8 cellular contexts compared by ENCODE assay signal in the genomic region with DNA sequence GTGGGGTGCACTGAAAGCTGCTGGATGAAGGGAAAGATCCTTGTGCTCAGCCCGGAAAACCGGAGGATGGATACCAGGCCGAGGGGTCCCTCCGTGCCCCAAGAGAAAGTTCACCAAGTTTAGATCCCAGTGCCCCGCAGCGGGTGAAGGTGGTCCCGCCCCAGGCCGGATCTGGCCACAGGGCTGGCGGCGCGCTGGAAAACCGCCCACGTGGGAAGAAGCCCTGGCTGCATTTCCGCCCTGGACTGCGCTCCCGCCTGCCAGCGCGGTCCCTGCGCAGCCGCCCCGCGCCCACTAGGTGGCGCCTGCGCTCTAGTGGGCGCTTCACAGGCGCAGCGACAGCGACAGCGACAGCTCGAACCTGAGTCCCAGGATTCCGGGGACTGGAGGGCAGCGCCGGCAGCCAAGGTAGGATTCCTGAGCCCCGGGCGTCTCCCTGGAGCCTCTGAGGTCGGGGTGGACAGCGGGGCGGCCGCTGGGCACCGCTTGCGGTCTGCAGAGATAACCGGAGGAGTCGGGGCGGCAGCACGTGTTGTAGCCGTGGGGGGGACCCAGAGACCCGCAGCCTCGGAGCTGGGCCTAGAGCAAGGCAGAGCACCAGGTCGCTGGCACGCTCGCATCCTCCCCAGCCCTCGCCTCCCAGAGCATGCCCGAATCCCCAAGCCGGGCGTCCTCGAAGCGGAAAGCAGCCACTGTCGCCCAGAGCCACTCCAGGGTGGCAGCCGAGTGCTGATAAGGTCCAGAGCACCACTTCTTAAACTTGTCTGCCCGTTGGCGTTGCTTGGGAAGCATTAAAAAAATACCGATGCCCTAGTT. TPM values are rescaled to one million over a fixed set of nuclear protein-coding genes. Genes with fewer than 3 reads are reported as not detected.
A peak's percentile ranks its signal among the peaks of the same experiment; 100 is the strongest.
DNase-seq lines count a peak whose midpoint lies in the region; ATAC-seq and TF ChIP-seq lines count a peak whose summit lies in the region.

A gene with protein sequence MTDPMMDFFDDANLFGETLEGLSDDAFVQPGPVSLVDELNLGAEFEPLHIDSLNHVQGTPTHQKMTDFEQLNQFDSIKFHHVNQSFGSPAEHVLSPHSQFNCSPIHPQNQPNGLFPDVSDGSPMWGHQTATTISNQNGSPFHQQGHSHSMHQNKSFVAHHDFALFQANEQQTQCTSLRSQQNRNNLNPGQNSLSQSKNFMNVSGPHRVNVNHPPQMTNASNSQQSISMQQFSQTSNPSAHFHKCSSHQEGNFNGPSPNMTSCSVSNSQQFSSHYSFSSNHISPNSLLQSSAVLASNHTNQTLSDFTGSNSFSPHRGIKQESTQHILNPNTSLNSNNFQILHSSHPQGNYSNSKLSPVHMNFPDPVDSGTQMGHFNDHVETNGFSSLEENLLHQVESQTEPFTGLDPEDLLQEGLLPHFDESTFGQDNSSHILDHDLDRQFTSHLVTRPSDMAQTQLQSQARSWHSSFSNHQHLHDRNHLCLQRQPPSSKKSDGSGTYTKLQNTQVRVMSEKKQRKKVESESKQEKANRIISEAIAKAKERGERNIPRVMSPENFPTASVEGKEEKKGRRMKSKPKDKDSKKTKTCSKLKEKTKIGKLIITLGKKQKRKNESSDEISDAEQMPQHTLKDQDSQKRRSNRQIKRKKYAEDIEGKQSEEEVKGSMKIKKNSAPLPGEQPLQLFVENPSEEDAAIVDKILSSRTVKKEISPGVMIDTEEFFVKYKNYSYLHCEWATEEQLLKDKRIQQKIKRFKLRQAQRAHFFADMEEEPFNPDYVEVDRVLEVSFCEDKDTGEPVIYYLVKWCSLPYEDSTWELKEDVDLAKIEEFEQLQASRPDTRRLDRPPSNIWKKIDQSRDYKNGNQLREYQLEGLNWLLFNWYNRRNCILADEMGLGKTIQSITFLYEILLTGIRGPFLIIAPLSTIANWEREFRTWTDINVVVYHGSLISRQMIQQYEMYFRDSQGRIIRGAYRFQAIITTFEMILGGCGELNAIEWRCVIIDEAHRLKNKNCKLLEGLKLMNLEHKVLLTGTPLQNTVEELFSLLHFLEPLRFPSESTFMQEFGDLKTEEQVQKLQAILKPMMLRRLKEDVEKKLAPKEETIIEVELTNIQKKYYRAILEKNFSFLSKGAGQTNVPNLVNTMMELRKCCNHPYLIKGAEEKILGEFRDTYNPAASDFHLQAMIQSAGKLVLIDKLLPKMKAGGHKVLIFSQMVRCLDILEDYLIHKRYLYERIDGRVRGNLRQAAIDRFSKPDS (N-terminal part only) (plus strand): TSS at position 322 of the 816 bp plus-strand sequence. CDS start 101,099 bp downstream, outside the sequence.

- peak within 1 kb of the TSS; percentile 49 to 99 for H3K4ac ChIP-seq in mesenchymal stem cell (ENCODE audit: low read depth in 1 of 2, low read length in 2 of 2)

- H3K18ac ChIP-seq in mesenchymal stem cell (ENCODE audit: low read depth in 1 of 2, low read length in 2 of 2) = peak within 1 kb of the TSS; percentile 80 to 99

- H3K4me3 ChIP-seq in mesenchymal stem cell (ENCODE audit: insufficient read depth in 1 of 2, low read depth in 1 of 2, low read length in 2 of 2) = peak within 1 kb of the TSS; percentile 76 to 83

- H3K79me1 ChIP-seq in mesenchymal stem cell (replicated peaks; ENCODE audit: low read length, poor library complexity, severe bottlenecking) = peaks cover 9% of the 10 kb centered on the region

- H3K27me3 Mint-ChIP-seq in effector memory CD8-positive, alpha-beta T cell = no peaks in the 10 kb centered on the region

- H2AK5ac ChIP-seq in mesenchymal stem cell (ENCODE audit: low read length, severe bottlenecking) = peak within 1 kb of the TSS; percentile 1

- no peaks in the 10 kb centered on the region for H3K36me3 ChIP-seq in mesenchymal stem cell (ENCODE audit: control insufficient read depth in 1 of 2, insufficient read depth in 2 of 2, low read depth in 1 of 2, low read length in 2 of 2)

- peak within 1 kb of the TSS; percentile 77 for H4K91ac ChIP-seq in mesenchymal stem cell (ENCODE audit: low read length)

- peak within 1 kb of the TSS in 1 of 2 experiments; percentile 81 for H3K23ac ChIP-seq in mesenchymal stem cell (ENCODE audit: low read length in 2 of 2)

- peak within 1 kb of the TSS in 1 of 2 experiments; percentile 93 for H3K14ac ChIP-seq in mesenchymal stem cell (ENCODE audit: low read length in 2 of 2)

- H3K4me3 Mint-ChIP-seq in effector memory CD8-positive, alpha-beta T cell = peak within 1 kb of the TSS; percentile 81 to 87

- peak within 1 kb of the TSS; percentile 97 for H2BK15ac ChIP-seq in mesenchymal stem cell (ENCODE audit: low read depth, poor library complexity, severe bottlenecking)

- peak within 1 kb of the TSS; percentile 80 for H2BK120ac ChIP-seq in mesenchymal stem cell (ENCODE audit: low read depth, low read length)

- H3K9me3 Mint-ChIP-seq in effector memory CD8-positive, alpha-beta T cell = no peaks in the 10 kb centered on the region

- peak within 1 kb of the TSS; percentile 78 for H3K27ac ChIP-seq in mesenchymal stem cell (ENCODE audit: low read length, poor library complexity, severe bottlenecking)

- H3K4me1 Mint-ChIP-seq in effector memory CD8-positive, alpha-beta T cell (ENCODE audit: low read depth in 2 of 2) = peaks cover 32 to 35% of the 10 kb centered on the region in 2 donors

- H3K4me1 ChIP-seq in mesenchymal stem cell (ENCODE audit: control insufficient read depth, insufficient read depth, low read depth, low read length) = peaks cover 14% of the 10 kb centered on the region

- ATAC-seq in effector memory CD8-positive, alpha-beta T cell (replicated peaks) = peak; percentile 91

- peak within 1 kb of the TSS; percentile 87 to 93 for H3K27ac Mint-ChIP-seq in effector memory CD8-positive, alpha-beta T cell

- H3K36me3 Mint-ChIP-seq in effector memory CD8-positive, alpha-beta T cell (ENCODE audit: insufficient read depth) = no peaks in the 10 kb centered on the region

- H2BK12ac ChIP-seq in mesenchymal stem cell (ENCODE audit: low read length in 2 of 2) = peak within 1 kb of the TSS; percentile 75 to 86

- H3K9ac ChIP-seq in mesenchymal stem cell (ENCODE audit: low read length) = peak within 1 kb of the TSS; percentile 77

- H3K4me2 ChIP-seq in mesenchymal stem cell (ENCODE audit: low read length, poor library complexity, severe bottlenecking) = peak within 1 kb of the TSS; percentile 62

- TF ChIP-seq CTCF in GM20000 (IDR thresholded peaks at IDR 0.05; ENCODE audit: extremely low read depth, missing control alignments) = peak; percentile 98

- peak; percentile 69 for DNase-seq in COLO829 (ENCODE audit: low spot score)
- DNase-seq in GM20000 (ENCODE audit: low spot score) = peak; percentile 87
- peak; percentile 89 for DNase-seq in HT1080 (ENCODE audit: low read depth)
- peak; percentile 71 for DNase-seq in NOMO-1 treated with DMSO at 0.1 percent for 48 hours (lab: John Stamatoyannopoulos, UW; ENCODE audit: unreplicated experiment)
- peak; percentile 34 to 41 for DNase-seq in activated CD8-positive, alpha-beta memory T cell treated with anti-CD3 and anti-CD28 coated beads for 4 hours (ENCODE audit: low read depth in 2 of 2)
- DNase-seq in effector memory CD8-positive, alpha-beta T cell = peak; percentile 63 to 77 (median 75)
- peak; percentile 89 for DNase-seq in mesenchymal stem cell
- peak; percentile 66 for DNase-seq in stimulated activated CD8-positive, alpha-beta memory T cell treated with anti-CD3 and anti-CD28 coated beads, Interleukin-12 subunit alpha, Interleukin-12 subunit beta, amount 100 ng/mL, for 4 hours (ENCODE audit: low read depth)

- peak within 1 kb of the TSS; percentile 81 for H2AFZ ChIP-seq in mesenchymal stem cell (ENCODE audit: low read depth, low read length)

- H2BK5ac ChIP-seq in mesenchymal stem cell (ENCODE audit: low read depth, low read length, poor library complexity, severe bottlenecking) = no peak within 1 kb of the TSS

- WGBS in mesenchymal stem cell = 3% methylated on average over 52 of the region's 62 CpGs

- H3K9me3 ChIP-seq in mesenchymal stem cell (ENCODE audit: control insufficient read depth, low read length) = no peaks in the 10 kb centered on the region

- H4K8ac ChIP-seq in mesenchymal stem cell (ENCODE audit: low read length) = peak within 1 kb of the TSS; percentile 83

- H3K27me3 ChIP-seq in mesenchymal stem cell (ENCODE audit: control insufficient read depth in 1 of 2, insufficient read depth in 1 of 2, low read length in 2 of 2) = no peaks in the 10 kb centered on the region

RNA-seq across cellular contexts. Expression of the gene that starts here (rescaled TPM):
- 14.6 and 20.5 TPM in 2 replicates for total RNA-seq in HT1080 (2014; rRNA removed; shearing (Covaris generic))
- polyA plus RNA-seq in HT1080 (2015; cell fraction: cytosol; rRNA removed) = 12.4 and 12.8 TPM in 2 replicates
- 37.2 and 40.9 TPM in 2 replicates for polyA plus RNA-seq in HT1080 (2015; cell fraction: nucleus; rRNA removed)
- polyA plus RNA-seq in mesenchymal stem cell (2013, experiment 1 of 2) = 20.1 TPM
- polyA plus RNA-seq in mesenchymal stem cell (2013, experiment 2 of 2) = 23.7 TPM

Comparison
In these comparisons a context has a peak if more than half of its experiments do, and no peak if none do; other contexts are left out.
1. Peak in every context shown above with its lines: DNase-seq, ATAC-seq, H3K4me3 ChIP-seq and H3K27ac ChIP-seq.
2. DNase-seq: peak in every context shown above with its lines; median percentile 89 in HT1080; 89 in mesenchymal stem cell; 87 in GM20000; 75 in effector memory CD8-positive, alpha-beta T cell; 71 in NOMO-1 treated with DMSO at 0.1 percent for 48 hours; 69 in COLO829; 66 in stimulated activated CD8-positive, alpha-beta memory T cell treated with anti-CD3 and anti-CD28 coated beads, Interleukin-12 subunit alpha, Interleukin-12 subunit beta, amount 100 ng/mL, for 4 hours; 38 in activated CD8-positive, alpha-beta memory T cell treated with anti-CD3 and anti-CD28 coated beads for 4 hours.